Comparison of ENCODE assay signal across 8 cellular contexts in the genomic region with DNA sequence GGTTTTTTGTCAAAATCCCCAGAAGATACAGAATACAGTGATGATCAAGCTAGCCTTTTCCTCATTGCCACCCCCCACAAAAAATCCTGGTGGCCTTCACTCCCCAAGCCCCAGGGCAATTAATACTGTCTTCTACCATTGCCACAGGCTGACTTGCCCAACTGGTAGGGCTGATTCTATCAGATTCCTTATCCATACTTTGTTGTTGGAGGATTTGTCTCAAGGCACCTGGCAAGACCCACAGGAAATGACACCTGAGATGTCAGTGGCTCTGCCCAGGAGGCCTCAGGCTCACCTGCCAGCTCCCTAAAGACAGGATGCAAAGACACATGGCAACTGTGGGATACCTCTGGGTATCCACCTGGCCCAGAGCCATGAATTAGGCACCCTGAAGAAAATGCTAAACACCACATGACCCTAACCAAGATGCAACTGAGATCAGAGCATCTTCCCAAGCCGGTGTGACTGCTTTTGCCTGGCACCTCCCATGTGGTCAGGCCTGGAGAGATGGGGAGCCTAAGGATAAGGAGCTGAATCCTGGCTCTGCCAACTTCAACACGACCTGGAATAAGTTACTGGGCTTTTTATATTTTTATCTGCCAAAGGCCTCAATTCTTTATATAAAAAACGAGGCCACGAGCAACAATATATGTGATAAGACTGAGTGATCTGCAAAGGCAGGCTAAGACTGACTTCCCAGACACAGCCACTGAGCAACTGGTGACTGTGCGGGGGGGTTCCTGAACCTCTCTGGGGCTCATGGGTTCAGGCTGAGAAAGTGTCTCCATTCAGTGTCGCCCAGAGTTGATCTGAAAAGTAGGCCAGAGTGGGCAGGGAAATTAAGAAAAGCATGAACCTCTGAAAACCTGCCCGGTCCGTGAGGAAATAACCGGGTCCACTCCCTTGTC. TPM values are rescaled to one million over a fixed set of nuclear protein-coding genes. Genes with fewer than 3 reads are reported as not detected.
DNase-seq lines count a peak whose midpoint lies in the region; ATAC-seq and TF ChIP-seq lines count a peak whose summit lies in the region.

No MANE protein-coding gene starts in this region.

- TF ChIP-seq CTCF in type B pancreatic cell (conservative IDR thresholded peaks at IDR 0.05): no peak

- H3K4me3 Mint-ChIP-seq in T-helper 1 cell treated with Interleukin-12 subunit alpha and Interleukin-12 subunit beta and Interleukin-4 antibody, amounts not matched to agents 30 μg/mL and 1 μg/mL, for 36 hours: peak overlapping the region; percentile 88
- peak overlapping the region; percentile 89 for H3K4me3 Mint-ChIP-seq in type B pancreatic cell

- no peaks in the 10 kb centered on the region for H3K27me3 Mint-ChIP-seq in T-helper 1 cell treated with Interleukin-12 subunit alpha and Interleukin-12 subunit beta and Interleukin-4 antibody, amounts not matched to agents 30 μg/mL and 1 μg/mL, for 36 hours (ENCODE audit: low read depth)
- no peaks in the 10 kb centered on the region for H3K27me3 Mint-ChIP-seq in type B pancreatic cell

- ATAC-seq in HG02759 (IDR thresholded peaks at IDR 0.05; ENCODE audit: unreplicated experiment) (peak; percentile 18), HG03097 (IDR thresholded peaks at IDR 0.05; ENCODE audit: low FRiP score, unreplicated experiment) (no peak)

- peaks cover 32% of the 10 kb centered on the region for H3K4me1 Mint-ChIP-seq in T-helper 1 cell treated with Interleukin-12 subunit alpha and Interleukin-12 subunit beta and Interleukin-4 antibody, amounts not matched to agents 30 μg/mL and 1 μg/mL, for 36 hours (ENCODE audit: low read depth)
- H3K4me1 Mint-ChIP-seq in type B pancreatic cell (ENCODE audit: unreplicated experiment): peaks cover 29% of the 10 kb centered on the region

- H3K9me3 ChIP-seq in mononuclear cell (ENCODE audit: low read depth, low read length): no peaks in the 10 kb centered on the region

- no peaks in the 10 kb centered on the region for H3K9me3 Mint-ChIP-seq in T-helper 1 cell treated with Interleukin-12 subunit alpha and Interleukin-12 subunit beta and Interleukin-4 antibody, amounts not matched to agents 30 μg/mL and 1 μg/mL, for 36 hours
- H3K9me3 Mint-ChIP-seq in type B pancreatic cell: no peaks in the 10 kb centered on the region

- peaks cover 35% of the 10 kb centered on the region for H3K4me1 ChIP-seq in mononuclear cell (ENCODE audit: insufficient read depth, low read length)

- H3K27ac ChIP-seq in cingulate gyrus (ENCODE audit: low read depth, low read length): peak overlapping the region; percentile 60

- H3K27ac Mint-ChIP-seq in T-helper 1 cell treated with Interleukin-12 subunit alpha and Interleukin-12 subunit beta and Interleukin-4 antibody, amounts not matched to agents 30 μg/mL and 1 μg/mL, for 36 hours: peak overlapping the region; percentile 80
- peak overlapping the region; percentile 67 for H3K27ac Mint-ChIP-seq in type B pancreatic cell

- H3K4me3 ChIP-seq in GM08714 (ENCODE audit: low read length) (peak overlapping the region; percentile 69), mononuclear cell (ENCODE audit: low read length) (peak overlapping the region; percentile 91)

- no peak for DNase-seq in type B pancreatic cell (ENCODE audit: extremely low spot score, unreplicated experiment)
- no peak for DNase-seq in SW 1271 (lab: John Stamatoyannopoulos, UW)

- no peaks in the 10 kb centered on the region for H3K27me3 ChIP-seq in mononuclear cell (ENCODE audit: insufficient read depth, low read length)

- H3K36me3 Mint-ChIP-seq in T-helper 1 cell treated with Interleukin-12 subunit alpha and Interleukin-12 subunit beta and Interleukin-4 antibody, amounts not matched to agents 30 μg/mL and 1 μg/mL, for 36 hours (ENCODE audit: low read depth): peaks cover 17% of the 10 kb centered on the region
- H3K36me3 Mint-ChIP-seq in type B pancreatic cell: peaks cover 8% of the 10 kb centered on the region

RNA-seq across cellular contexts. Expression of a gene that starts 0.9 kb away (rescaled TPM):
- total RNA-seq in mononuclear cell (18.1 TPM), type B pancreatic cell (ENCODE audit: low replicate concordance) (81.0 and 110 TPM in 2 replicates)

RNA-seq across cellular contexts. Expression of a gene that starts 14.3 kb away (rescaled TPM):
- total RNA-seq in mononuclear cell (72.5 TPM), type B pancreatic cell (ENCODE audit: low replicate concordance) (218 and 241 TPM in 2 replicates)
